In the genomic region with DNA sequence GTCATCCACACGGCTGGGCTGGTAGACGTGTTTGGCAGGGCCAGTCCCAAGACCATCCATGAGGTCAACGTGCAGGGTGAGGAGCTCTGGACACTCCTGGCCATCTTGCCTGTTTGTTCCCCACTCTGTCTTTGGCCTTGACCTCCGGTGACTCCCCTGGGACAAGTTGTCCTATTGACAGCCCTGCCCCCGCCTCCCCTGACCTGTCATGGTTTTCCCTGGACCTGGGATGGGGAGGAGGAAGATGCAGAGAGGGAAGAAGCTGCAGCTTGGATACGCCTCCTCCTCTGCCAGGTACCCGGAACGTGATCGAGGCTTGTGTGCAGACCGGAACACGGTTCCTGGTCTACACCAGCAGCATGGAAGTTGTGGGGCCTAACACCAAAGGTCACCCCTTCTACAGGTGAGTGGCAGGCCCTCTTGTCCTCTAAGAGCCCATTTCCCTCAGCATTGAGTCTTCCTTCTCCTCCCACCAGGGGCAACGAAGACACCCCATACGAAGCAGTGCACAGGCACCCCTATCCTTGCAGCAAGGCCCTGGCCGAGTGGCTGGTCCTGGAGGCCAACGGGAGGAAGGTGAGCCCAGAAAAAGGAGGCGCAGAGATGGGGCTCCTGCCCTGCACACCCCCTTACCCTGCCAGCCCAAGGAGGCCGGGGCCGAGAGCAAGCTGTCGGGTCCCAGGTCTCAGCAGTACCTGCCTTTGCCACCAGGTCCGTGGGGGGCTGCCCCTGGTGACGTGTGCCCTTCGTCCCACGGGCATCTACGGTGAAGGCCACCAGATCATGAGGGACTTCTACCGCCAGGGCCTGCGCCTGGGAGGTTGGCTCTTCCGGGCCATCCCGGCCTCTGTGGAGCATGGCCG, we compare ENCODE assay signal across 14 cellular contexts. TPM values are rescaled to one million over a fixed set of nuclear protein-coding genes. Genes with fewer than 3 reads are reported as not detected.
DNase-seq lines count a peak whose midpoint lies in the region; ATAC-seq and TF ChIP-seq lines count a peak whose summit lies in the region.
"Had no signal": no experiment of that assay in that cellular context is flagged by ENCODE, and none has a peak within 500 bp of the region (broad histone marks: within the 10 kb centered on the region; RNA-seq: fewer than 3 reads in every experiment).

No MANE protein-coding gene starts in this region.

- H3K4me3 ChIP-seq in GM12875 (ENCODE audit: low read depth, low read length), result no peak overlapping the region
- no peak overlapping the region for H3K4me3 ChIP-seq in body of pancreas
- H3K4me3 ChIP-seq in muscle layer of duodenum (ENCODE audit: low read depth in 1 of 2, low read length in 2 of 2), result peak overlapping the region in 1 of 2 donors; percentile 57

- H3K36me3 ChIP-seq in body of pancreas (replicated peaks in 1 of 2; ENCODE audit: insufficient read depth in 1 of 2, low read depth in 2 of 2) (peaks cover 2 to 5% of the 10 kb centered on the region in 2 donors), muscle layer of duodenum (ENCODE audit: control insufficient read depth in 1 of 2, insufficient read depth in 2 of 2, low read length in 2 of 2) (peaks cover 3 to 28% of the 10 kb centered on the region in 2 donors)

- H3K4me1 ChIP-seq in body of pancreas, result peaks cover 17% of the 10 kb centered on the region
- peaks cover 4 to 13% of the 10 kb centered on the region in 2 donors for H3K4me1 ChIP-seq in muscle layer of duodenum (ENCODE audit: control insufficient read depth in 1 of 2, insufficient read depth in 2 of 2, low read length in 2 of 2)

- no peak overlapping the region for H3K4me3 Mint-ChIP-seq in activated T-cell treated with anti-CD3 and anti-CD28 coated beads, Interleukin-2, amount 50 U/mL, for 4 hours
- H3K4me3 Mint-ChIP-seq: T-cell had no signal

- TF ChIP-seq POLR2A in body of pancreas (IDR thresholded peaks at IDR 0.05), result no peak

- intact Hi-C loops in body of pancreas (cut with DNase I), result loop anchor here (10.0 kb wide), 2 partner anchors 158 to 878 kb away; no protein-coding TSS in a partner anchor

- ATAC-seq in body of pancreas (no peak), GM19455 (IDR thresholded peaks at IDR 0.05; ENCODE audit: unreplicated experiment) (no peak), HG03175 (IDR thresholded peaks at IDR 0.05; ENCODE audit: unreplicated experiment) (no peak)
- ATAC-seq in activated T-cell treated with anti-CD3 and anti-CD28 coated beads, Interleukin-2, amount 50 U/mL, for 4 hours, result no peak
- ATAC-seq: activated CD4-positive, CD25-positive, alpha-beta regulatory T cell treated with anti-CD3 and anti-CD28 coated beads, Interleukin-2, amount 50 U/mL, for 24 hours had no signal

- peaks cover 2% of the 10 kb centered on the region for H3K4me1 Mint-ChIP-seq in activated T-cell treated with anti-CD3 and anti-CD28 coated beads, Interleukin-2, amount 50 U/mL, for 4 hours (ENCODE audit: low read depth)

- H3K9me3 ChIP-seq in body of pancreas, result no peaks in the 10 kb centered on the region
- no peaks in the 10 kb centered on the region for H3K9me3 ChIP-seq in muscle layer of duodenum (ENCODE audit: control insufficient read depth in 1 of 2, low read length in 2 of 2)
- H3K9me3 ChIP-seq: thoracic aorta had no signal

- WGBS in body of pancreas, 2 donors, result 88 to 89% methylated on average over 6 to 28 of the region's 29 CpGs

- no peaks in the 10 kb centered on the region for H3K27me3 Mint-ChIP-seq in activated T-cell treated with anti-CD3 and anti-CD28 coated beads, Interleukin-2, amount 50 U/mL, for 4 hours (ENCODE audit: low read depth)
- H3K27me3 Mint-ChIP-seq: activated naive CD8-positive, alpha-beta T cell treated with anti-CD3 and anti-CD28 coated beads, Interleukin-2, amount 10 ng/mL, durations not matched to agents 7 days and 5 days; progenitor cell of endocrine pancreas had no signal

- peak overlapping the region in 3 of 4 donors; percentile 77 to 92 (median 90) for H3K27ac ChIP-seq in body of pancreas
- peak overlapping the region; percentile 21 for H3K27ac ChIP-seq in muscle layer of duodenum (ENCODE audit: low read length)
- H3K27ac ChIP-seq: thoracic aorta had no signal

- H3K9me3 Mint-ChIP-seq in activated T-cell treated with anti-CD3 and anti-CD28 coated beads, Interleukin-2, amount 50 U/mL, for 4 hours, result no peaks in the 10 kb centered on the region
- H3K9me3 Mint-ChIP-seq: activated naive CD8-positive, alpha-beta T cell treated with anti-CD3 and anti-CD28 coated beads, Interleukin-2, amount 10 ng/mL, durations not matched to agents 7 days and 5 days; T-cell had no signal

- peaks cover 9% of the 10 kb centered on the region for H3K36me3 Mint-ChIP-seq in activated T-cell treated with anti-CD3 and anti-CD28 coated beads, Interleukin-2, amount 50 U/mL, for 4 hours (ENCODE audit: insufficient read depth)
- H3K36me3 Mint-ChIP-seq: activated naive CD8-positive, alpha-beta T cell treated with anti-CD3 and anti-CD28 coated beads, Interleukin-2, amount 10 ng/mL, durations not matched to agents 7 days and 5 days had no signal

- no peak for DNase-seq in body of pancreas
- DNase-seq in activated T-cell treated with anti-CD3 and anti-CD28 coated beads, Interleukin-2, amount 50 U/mL, for 4 hours, result no peak
- DNase-seq: activated T-cell treated with anti-CD3 and anti-CD28 coated beads for 4 hours; central memory CD4-positive, alpha-beta T cell; MM.1S; T-cell had no signal

- TF ChIP-seq CTCF in GM12875 (IDR thresholded peaks at IDR 0.05; ENCODE audit: borderline replicate concordance, insufficient read depth, low read depth, low read length), result 0 out of 2 replicates have a peak, but pooled peaks have one; percentile 3
- no peak for TF ChIP-seq CTCF in body of pancreas (IDR thresholded peaks at IDR 0.05)

- H3K27me3 ChIP-seq in body of pancreas, result no peaks in the 10 kb centered on the region
- no peaks in the 10 kb centered on the region for H3K27me3 ChIP-seq in muscle layer of duodenum (ENCODE audit: low read depth, low read length)

RNA-seq across cellular contexts. Expression of a gene that starts 1.4 kb away (rescaled TPM):
- total RNA-seq in body of pancreas, result 10 to 100 TPM; 20.5 to 21.4 TPM
- 1 to 10 TPM; 1.2 to 2.0 (median 1.3) TPM for total RNA-seq in activated T-cell treated with anti-CD3 and anti-CD28 coated beads, Interleukin-2, amount 50 U/mL, for 4 hours

RNA-seq across cellular contexts. Expression of a gene that starts 24.1 kb away (rescaled TPM):
- under 1 TPM; 0.26 to 0.33 TPM for total RNA-seq in body of pancreas
- under 1 TPM; 0.25 to 0.69 (median 0.43) TPM for total RNA-seq in activated T-cell treated with anti-CD3 and anti-CD28 coated beads, Interleukin-2, amount 50 U/mL, for 4 hours

RNA-seq across cellular contexts. Expression of a gene that starts 28.8 kb away (rescaled TPM):
- 10 to 100 TPM in 1 of 2 donors, 1 to 10 TPM in 1; 4.7 to 10.9 TPM for total RNA-seq in body of pancreas
- 10 to 100 TPM; 39.3 to 49.0 (median 40.5) TPM for total RNA-seq in activated T-cell treated with anti-CD3 and anti-CD28 coated beads, Interleukin-2, amount 50 U/mL, for 4 hours

RNA-seq across cellular contexts. Expression of a gene that starts 37.5 kb away (rescaled TPM):
- total RNA-seq in body of pancreas, result 10 to 100 TPM in 1 of 2 donors, 1 to 10 TPM in 1; 7.9 to 27.2 TPM
- total RNA-seq in activated T-cell treated with anti-CD3 and anti-CD28 coated beads, Interleukin-2, amount 50 U/mL, for 4 hours, result 1 to 10 TPM; 1.5 to 3.3 (median 2.8) TPM

RNA-seq across cellular contexts. Expression of a gene that starts 47.0 kb away (rescaled TPM):
- 10 to 100 TPM; 25.9 to 38.6 TPM for total RNA-seq in body of pancreas
- total RNA-seq in activated T-cell treated with anti-CD3 and anti-CD28 coated beads, Interleukin-2, amount 50 U/mL, for 4 hours, result 10 to 100 TPM; 53.1 to 81.7 (median 63.8) TPM

Comparison
In these comparisons a context has a peak if more than half of its experiments do, and no peak if none do; other contexts are left out.
1. RNA of a gene that starts 1.4 kb away (total RNA-seq): 20.5 to 21.4 TPM in body of pancreas; 1.2 to 2.0 TPM in activated T-cell treated with anti-CD3 and anti-CD28 coated beads, Interleukin-2, amount 50 U/mL, for 4 hours; every median in the first group is over 4 times any median in the second.